Comparison of ENCODE assay signal across 7 cellular contexts in genomic region chrX:154436290-154436596, GRCh38. TPM values are rescaled to one million over a fixed set of nuclear protein-coding genes. Genes with fewer than 3 reads are reported as not detected.
DNase-seq lines count a peak whose midpoint lies in the region; ATAC-seq and TF ChIP-seq lines count a peak whose summit lies in the region.

No MANE protein-coding gene starts in this region.

- no peak overlapping the region for H3K27ac ChIP-seq in H9 (ENCODE audit: insufficient read length, low read depth, low read length)
- H3K27ac ChIP-seq in SU-DHL-6 (ENCODE audit: low read depth, low read length) = no peak overlapping the region
- H3K27ac ChIP-seq in skin epidermis = peak overlapping the region in 12 of 21 experiments; percentile 41 to 96 (median 64)
- H3K27ac ChIP-seq in foreskin keratinocyte = no peak overlapping the region

- H3K4me2 ChIP-seq in H9 (ENCODE audit: insufficient read depth, insufficient read length, low read length) = peak overlapping the region; percentile 29
- H3K4me2 ChIP-seq in SU-DHL-6 (ENCODE audit: low read depth, low read length, poor library complexity, severe bottlenecking) = peak overlapping the region; percentile 37

- peaks cover 19 to 61% (median 61%) of the 10 kb centered on the region in 3 experiments for H3K36me3 Mint-ChIP-seq in H9 (ENCODE audit: insufficient read depth in 1 of 3, low read depth in 3 of 3)

- H4K5ac ChIP-seq in H9 (ENCODE audit: insufficient read length, low read depth, low read length) = no peak overlapping the region

- peak overlapping the region in 2 of 3 experiments; percentile 53 to 77; a peak in 3 of 7 replicates for H3K27ac Mint-ChIP-seq in H9

- no peak overlapping the region for H3K23ac ChIP-seq in H9 (ENCODE audit: insufficient read length, low read depth, low read length)

- no peak overlapping the region for H3K14ac ChIP-seq in H9 (ENCODE audit: insufficient read depth, low read length)

- H3T11ph ChIP-seq in H9 (ENCODE audit: low read length) = no peak overlapping the region

- no peak overlapping the region for H3K4ac ChIP-seq in H9 (ENCODE audit: low read depth, low read length)

- H3K27me3 Mint-ChIP-seq in H9 (ENCODE audit: low read depth) = no peaks in the 10 kb centered on the region

- H3K36me3 ChIP-seq in SU-DHL-6 (ENCODE audit: low read length) = no peaks in the 10 kb centered on the region

- ATAC-seq in foreskin keratinocyte = no peak

- TF ChIP-seq CTCF in H9 (conservative IDR thresholded peaks at IDR 0.05) (no peak), SU-DHL-6 (IDR thresholded peaks at IDR 0.05; ENCODE audit: insufficient read depth, low read length, poor library complexity, severe bottlenecking) (no peak), fibroblast of mammary gland (conservative IDR thresholded peaks at IDR 0.05; ENCODE audit: control insufficient read depth, insufficient read depth, low read depth, low read length) (no peak), foreskin keratinocyte (conservative IDR thresholded peaks at IDR 0.05) (no peak)

- no peaks in the 10 kb centered on the region for H4K20me1 ChIP-seq in H9 (ENCODE audit: control insufficient read depth, insufficient read depth, insufficient read length)
- H4K20me1 ChIP-seq in SU-DHL-6 (ENCODE audit: low read depth, low read length) = no peaks in the 10 kb centered on the region

- H3K4me1 Mint-ChIP-seq in H9 = peaks cover 8 to 10% of the 10 kb centered on the region in 2 experiments

- H3K23me2 ChIP-seq in H9 (ENCODE audit: insufficient read length, low read depth, low read length, poor library complexity, severe bottlenecking) = peaks cover 7% of the 10 kb centered on the region

- H2BK12ac ChIP-seq in H9 (ENCODE audit: insufficient read length, low read depth, low read length) = no peak overlapping the region

- H3K18ac ChIP-seq in H9 (ENCODE audit: insufficient read length, low read depth, low read length) = no peak overlapping the region

- H3K9me2 ChIP-seq in SU-DHL-6 (replicated peaks; ENCODE audit: insufficient read depth, low read length) = no peaks in the 10 kb centered on the region

- peak overlapping the region; percentile 70 to 85 for H3K4me3 Mint-ChIP-seq in H9

- no CpG with 5 or more reads among the region's 20 CpGs for WGBS in H9 (ENCODE audit: extremely low coverage, insufficient read length, low lambda C conversion rate)

- H2BK120ac ChIP-seq in H9 (ENCODE audit: low read depth, low read length, poor library complexity, severe bottlenecking) = no peak overlapping the region

- no peak overlapping the region for H4K91ac ChIP-seq in H9 (ENCODE audit: insufficient read length, low read depth, low read length)

- DNase-seq in H9 = no peak
- DNase-seq in fibroblast of mammary gland (ENCODE audit: low read depth) = no peak
- no peak for DNase-seq in foreskin keratinocyte
- no peak for DNase-seq in SHP77 treated with DMSO at 0.1 percent for 48 hours (lab: John Stamatoyannopoulos, UW)
- DNase-seq in cerebellum (ENCODE audit: low spot score) = no peak

- no peaks in the 10 kb centered on the region for H3K4me1 ChIP-seq in H9 (ENCODE audit: insufficient read depth, low read length)
- H3K4me1 ChIP-seq in foreskin keratinocyte = no peaks in the 10 kb centered on the region

- H3K9me3 ChIP-seq in H9 (ENCODE audit: control insufficient read depth, low read depth, low read length) (peaks cover 28% of the 10 kb centered on the region), SU-DHL-6 (ENCODE audit: insufficient read depth, low read length) (no peaks in the 10 kb centered on the region)

- H3K4me3 ChIP-seq in SU-DHL-6 (ENCODE audit: insufficient read depth, low read length, poor library complexity, severe bottlenecking) (peak overlapping the region; percentile 33), fibroblast of mammary gland (ENCODE audit: control insufficient read depth, low read depth, low read length) (peak overlapping the region; percentile 29), skin epidermis (peak overlapping the region in 6 of 7 experiments; percentile 21 to 80 (median 39))

- H3K9ac ChIP-seq in H9 (ENCODE audit: extremely low read depth, insufficient read length, low read length) = peak overlapping the region; percentile 4
- H3K9ac ChIP-seq in SU-DHL-6 (ENCODE audit: low read length) = no peak overlapping the region; the same call in 1 of the 2 replicates

- H2AFZ ChIP-seq in H9 (ENCODE audit: low read length) (no peak overlapping the region), SU-DHL-6 (ENCODE audit: low read depth, low read length, severe bottlenecking) (no peak overlapping the region)

- no peak overlapping the region for H2BK15ac ChIP-seq in H9 (ENCODE audit: low read depth, low read length)

- H2BK20ac ChIP-seq in H9 (ENCODE audit: low read depth, low read length, poor library complexity, severe bottlenecking) = no peak overlapping the region

- H2BK5ac ChIP-seq in H9 (ENCODE audit: insufficient read length, low read length) = no peak overlapping the region

- H3K56ac ChIP-seq in H9 (ENCODE audit: insufficient read length, low read depth, low read length) = no peak overlapping the region

- no peaks in the 10 kb centered on the region for H3K79me1 ChIP-seq in H9 (ENCODE audit: insufficient read depth, low read depth, low read length, poor library complexity, severe bottlenecking)

- H3K79me2 ChIP-seq in H9 (ENCODE audit: insufficient read depth, low read length) = peaks cover 2% of the 10 kb centered on the region; the same call in 1 of the 2 replicates
- peaks cover 15% of the 10 kb centered on the region for H3K79me2 ChIP-seq in SU-DHL-6 (ENCODE audit: insufficient read depth, low read length)

- H2AK5ac ChIP-seq in H9 (ENCODE audit: insufficient read length, low read length) = no peak overlapping the region

- peaks cover 68 to 89% of the 10 kb centered on the region in 2 experiments for H3K9me3 Mint-ChIP-seq in H9

- peaks cover 5% of the 10 kb centered on the region; the same call in 1 of the 2 replicates for H3F3A ChIP-seq in SU-DHL-6 (ENCODE audit: insufficient read depth)

- no peak overlapping the region for H4K8ac ChIP-seq in H9 (replicated peaks; ENCODE audit: insufficient read length, low read depth, low read length)

- H3K27me3 ChIP-seq in H9 (ENCODE audit: insufficient read depth, low read length) (no peaks in the 10 kb centered on the region), SU-DHL-6 (ENCODE audit: low read length) (no peaks in the 10 kb centered on the region), foreskin keratinocyte (no peaks in the 10 kb centered on the region)

RNA-seq across cellular contexts. Expression of gene GDI1, which starts 0.7 kb away (rescaled TPM):
- total RNA-seq in H9 (2021) (111 and 112 TPM in 2 replicates), foreskin keratinocyte (56.3 and 56.8 TPM in 2 replicates), cerebellum (143 TPM)
- polyA plus RNA-seq in foreskin keratinocyte = 59.0 and 60.1 TPM in 2 replicates

RNA-seq across cellular contexts. Expression of gene FAM50A, which starts 7.7 kb away (rescaled TPM):
- total RNA-seq in H9 (2021) (56.7 and 57.4 TPM in 2 replicates), foreskin keratinocyte (42.2 and 45.8 TPM in 2 replicates), cerebellum (14.7 TPM)
- polyA plus RNA-seq in foreskin keratinocyte = 58.6 and 62.8 TPM in 2 replicates

RNA-seq across cellular contexts. Expression of gene ATP6AP1, which starts 7.8 kb away (rescaled TPM):
- 45.6 and 49.2 TPM in 2 replicates for total RNA-seq in H9 (2021)
- 44.3 and 51.0 TPM in 2 replicates for total RNA-seq in foreskin keratinocyte
- 64.2 and 67.0 TPM in 2 replicates for polyA plus RNA-seq in foreskin keratinocyte
- 40.8 TPM for total RNA-seq in cerebellum

RNA-seq across cellular contexts. Expression of gene PLXNA3, which starts 21.8 kb away (rescaled TPM):
- total RNA-seq in H9 (2021) = 36.3 and 45.5 TPM in 2 replicates
- total RNA-seq in foreskin keratinocyte = 14.4 and 16.0 TPM in 2 replicates
- polyA plus RNA-seq in foreskin keratinocyte = 10.1 and 11.9 TPM in 2 replicates
- total RNA-seq in cerebellum = 28.2 TPM

RNA-seq across cellular contexts. Expression of gene TAFAZZIN, which starts 24.9 kb away (rescaled TPM):
- total RNA-seq in H9 (2021) (24.7 and 25.5 TPM in 2 replicates), foreskin keratinocyte (26.5 and 31.9 TPM in 2 replicates), cerebellum (14.9 TPM)
- polyA plus RNA-seq in foreskin keratinocyte = 36.2 and 36.4 TPM in 2 replicates

Comparison
In these comparisons a context has a peak if more than half of its experiments do, and no peak if none do; other contexts are left out.
1. H3K27ac ChIP-seq: peak in skin epidermis (12 of 21); none in H9 (single experiment), SU-DHL-6 (single experiment) and foreskin keratinocyte (single experiment).
2. Peak in every context shown above with its lines, with median percentiles within 50 percentile points of each other: H3K4me3 ChIP-seq.